8 cellular contexts compared by ENCODE assay signal in the genomic region with DNA sequence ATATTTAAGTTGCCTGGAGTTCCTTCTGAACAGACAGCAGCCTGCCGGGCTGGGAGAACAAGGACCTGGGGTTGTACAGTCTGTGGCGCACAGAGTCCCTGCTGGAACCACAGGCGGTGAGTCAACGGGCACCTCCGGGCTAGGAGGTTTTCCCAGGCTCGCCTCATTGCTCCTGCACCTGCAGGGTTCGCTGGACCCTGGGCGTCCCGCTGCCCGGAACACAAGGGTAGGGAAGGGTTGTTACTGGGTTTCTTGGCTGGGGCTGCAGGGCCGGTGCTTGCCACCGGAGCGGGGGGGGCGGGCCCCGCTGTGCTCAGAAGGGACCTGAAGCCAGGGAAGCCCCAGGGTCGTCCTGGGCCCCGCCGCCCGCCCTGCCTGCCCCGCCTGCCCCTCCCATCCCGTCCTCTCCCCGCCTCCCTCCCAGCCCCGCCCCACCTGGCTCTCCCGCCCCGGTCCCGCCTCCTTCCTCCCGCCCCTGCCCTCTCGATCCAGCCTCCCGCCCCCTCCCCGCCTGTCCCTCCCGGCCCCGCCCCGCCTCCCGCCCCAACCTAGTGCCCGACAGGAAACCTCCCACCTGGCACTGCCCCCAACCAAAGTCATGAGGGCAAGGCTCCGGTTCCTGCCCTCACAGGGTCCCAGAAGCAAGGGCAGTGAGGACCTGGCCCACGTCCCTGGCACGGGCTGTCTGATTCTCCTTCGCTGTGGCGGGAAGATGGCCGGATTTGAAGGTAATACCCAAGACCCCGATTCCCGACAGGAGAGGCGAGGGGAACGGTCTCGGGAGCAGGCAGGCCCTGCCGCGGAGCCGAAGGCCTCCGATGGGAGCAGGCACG.
DNase-seq lines count a peak whose midpoint lies in the region; ATAC-seq and TF ChIP-seq lines count a peak whose summit lies in the region.

No MANE protein-coding gene starts in this region.

- peaks cover 3 to 10% of the 10 kb centered on the region in 2 donors for H3K36me3 ChIP-seq in mucosa of rectum (ENCODE audit: control insufficient read depth in 2 of 2, insufficient read depth in 2 of 2, low read length in 2 of 2)

- TF ChIP-seq CTCF in GM10266 (IDR thresholded peaks at IDR 0.05; ENCODE audit: control insufficient read depth, insufficient read depth, low read depth, missing control alignments), result no peak

- ATAC-seq in HG03095 (IDR thresholded peaks at IDR 0.05; ENCODE audit: unreplicated experiment) (peak; percentile 35), GM19328 (IDR thresholded peaks at IDR 0.05; ENCODE audit: unreplicated experiment) (no peak)

- no peaks in the 10 kb centered on the region for H3K9me3 ChIP-seq in mucosa of rectum (ENCODE audit: control insufficient read depth in 2 of 2, low read length in 2 of 2)

- H3K27me3 ChIP-seq in mucosa of rectum (ENCODE audit: control insufficient read depth in 2 of 2, insufficient read depth in 2 of 2, low read length in 2 of 2), result no peaks in the 10 kb centered on the region

- H3K4me1 ChIP-seq in mucosa of rectum (ENCODE audit: control insufficient read depth in 2 of 2, insufficient read depth in 2 of 2, low read length in 2 of 2), result peaks cover 8 to 13% of the 10 kb centered on the region in 2 donors

- DNase-seq in GM10266 (ENCODE audit: extremely low spot score), result peak; percentile 92
- peak; percentile 57 for DNase-seq in NCI-H82 treated with DMSO at 0.1 percent for 48 hours (lab: John Stamatoyannopoulos, UW; ENCODE audit: unreplicated experiment)
- DNase-seq in activated CD8-positive, alpha-beta memory T cell treated with anti-CD3 and anti-CD28 coated beads, Interleukin-2, amount 50 U/mL, for 1 hour (ENCODE audit: extremely low read depth), result peak; percentile 41
- peak; percentile 59 for DNase-seq in epidermal melanocyte (ENCODE audit: insufficient read length, low spot score)
- DNase-seq in stimulated activated CD8-positive, alpha-beta memory T cell treated with anti-CD3 and anti-CD28 coated beads, Interleukin-7, amount 100 ng/mL, for 4 hours (ENCODE audit: low read depth in 2 of 2), result peak; percentile 21 to 65

- H3K9ac ChIP-seq in mucosa of rectum (ENCODE audit: low read depth in 1 of 2, low read length in 2 of 2), result peak overlapping the region; percentile 71 to 79

- peak overlapping the region; percentile 75 to 81 for H3K4me3 ChIP-seq in mucosa of rectum (ENCODE audit: low read length in 2 of 2)

- peak overlapping the region; percentile 60 to 70 for H3K27ac ChIP-seq in mucosa of rectum (ENCODE audit: low read depth in 2 of 2, low read length in 2 of 2)

Comparison
In these comparisons a context has a peak if more than half of its experiments do, and no peak if none do; other contexts are left out.
1. DNase-seq: peak in every context shown above with its lines; median percentile 92 in GM10266; 59 in epidermal melanocyte; 57 in NCI-H82 treated with DMSO at 0.1 percent for 48 hours; 43 in stimulated activated CD8-positive, alpha-beta memory T cell treated with anti-CD3 and anti-CD28 coated beads, Interleukin-7, amount 100 ng/mL, for 4 hours; 41 in activated CD8-positive, alpha-beta memory T cell treated with anti-CD3 and anti-CD28 coated beads, Interleukin-2, amount 50 U/mL, for 1 hour.